ENCODE assay signal across 8 cellular contexts in genomic region chr12:109093022-109093918, GRCh38. TPM values are rescaled to one million over a fixed set of nuclear protein-coding genes. Genes with fewer than 3 reads are reported as not detected.
DNase-seq lines count a peak whose midpoint lies in the region; ATAC-seq lines count a peak whose summit lies in the region.

TSS of gene ALKBH2 (minus strand) at chr12:109093472. CDS start at chr12:109092786, 686 bp downstream.

- H3K4ac ChIP-seq in mesenchymal stem cell (ENCODE audit: low read depth in 1 of 2, low read length in 2 of 2), result peak within 1 kb of the TSS; percentile 1 to 93

- H4K91ac ChIP-seq in mesenchymal stem cell (ENCODE audit: low read length), result peak within 1 kb of the TSS; percentile 0

- peak; percentile 58 for ATAC-seq in GM19467 (IDR thresholded peaks at IDR 0.05; ENCODE audit: unreplicated experiment)

- 22% methylated on average over 44 of the region's 45 CpGs for WGBS in mesenchymal stem cell

- peaks cover 6% of the 10 kb centered on the region for H3K36me3 ChIP-seq in effector memory CD4-positive, alpha-beta T cell (ENCODE audit: control insufficient read depth, insufficient read depth, low read length)
- H3K36me3 ChIP-seq in mesenchymal stem cell (ENCODE audit: control insufficient read depth in 1 of 2, insufficient read depth in 2 of 2, low read depth in 1 of 2, low read length in 2 of 2), result peaks cover 20 to 28% of the 10 kb centered on the region in 2 experiments

- CTCF ChIA-PET in activated CD8-positive, alpha-beta memory T cell treated with anti-CD3 and anti-CD28 coated beads for 36 hours (lab: Charles Lee), result interaction anchor here (0.7 to 1.5 kb wide), 9 partner anchors 24 to 585 kb away, joined by 3 to 7 read pairs (median 3); no protein-coding TSS in a partner anchor

- no peak within 1 kb of the TSS for H3K23ac ChIP-seq in mesenchymal stem cell (ENCODE audit: low read length in 2 of 2)

- H4K8ac ChIP-seq in mesenchymal stem cell (ENCODE audit: low read length), result peak within 1 kb of the TSS; percentile 39

- no peak within 1 kb of the TSS for H2BK15ac ChIP-seq in mesenchymal stem cell (ENCODE audit: low read depth, poor library complexity, severe bottlenecking)

- H3K9me3 ChIP-seq in effector memory CD4-positive, alpha-beta T cell (ENCODE audit: control insufficient read depth, low read length), result no peaks in the 10 kb centered on the region
- no peaks in the 10 kb centered on the region for H3K9me3 ChIP-seq in mesenchymal stem cell (ENCODE audit: control insufficient read depth, low read length)

- peak within 1 kb of the TSS; percentile 8 for H2AK5ac ChIP-seq in mesenchymal stem cell (ENCODE audit: low read length, severe bottlenecking)

- H2BK5ac ChIP-seq in mesenchymal stem cell (ENCODE audit: low read depth, low read length, poor library complexity, severe bottlenecking), result no peak within 1 kb of the TSS

- H3K4me1 ChIP-seq in effector memory CD4-positive, alpha-beta T cell (ENCODE audit: control insufficient read depth, insufficient read depth, low read length, poor library complexity, severe bottlenecking), result peaks cover 16% of the 10 kb centered on the region
- peaks cover 19% of the 10 kb centered on the region for H3K4me1 ChIP-seq in mesenchymal stem cell (ENCODE audit: control insufficient read depth, insufficient read depth, low read depth, low read length)

- peak within 1 kb of the TSS in 1 of 2 experiments; percentile 48 for H3K14ac ChIP-seq in mesenchymal stem cell (ENCODE audit: low read length in 2 of 2)

- peak within 1 kb of the TSS; percentile 59 for H3K4me3 ChIP-seq in effector memory CD4-positive, alpha-beta T cell (ENCODE audit: insufficient read depth, low read depth, low read length, poor library complexity, severe bottlenecking)
- H3K4me3 ChIP-seq in mesenchymal stem cell (ENCODE audit: insufficient read depth in 1 of 2, low read depth in 1 of 2, low read length in 2 of 2), result peak within 1 kb of the TSS; percentile 63 to 95

- H3K79me1 ChIP-seq in mesenchymal stem cell (replicated peaks; ENCODE audit: low read length, poor library complexity, severe bottlenecking), result peaks cover 17% of the 10 kb centered on the region

- H2BK12ac ChIP-seq in mesenchymal stem cell (ENCODE audit: low read length in 2 of 2), result peak within 1 kb of the TSS in 1 of 2 experiments; percentile 29

- H3K27me3 ChIP-seq in effector memory CD4-positive, alpha-beta T cell (replicated peaks; ENCODE audit: control insufficient read depth, insufficient read depth, low read length, poor library complexity, severe bottlenecking), result no peaks in the 10 kb centered on the region
- no peaks in the 10 kb centered on the region for H3K27me3 ChIP-seq in mesenchymal stem cell (ENCODE audit: control insufficient read depth in 1 of 2, insufficient read depth in 1 of 2, low read length in 2 of 2)

- peak within 1 kb of the TSS; percentile 38 for H3K4me2 ChIP-seq in mesenchymal stem cell (ENCODE audit: low read length, poor library complexity, severe bottlenecking)

- H3K27ac ChIP-seq in effector memory CD4-positive, alpha-beta T cell (ENCODE audit: insufficient read depth, low read length, poor library complexity, severe bottlenecking), result peak within 1 kb of the TSS; percentile 56
- H3K27ac ChIP-seq in mesenchymal stem cell (ENCODE audit: low read length, poor library complexity, severe bottlenecking), result no peak within 1 kb of the TSS

- H2AFZ ChIP-seq in mesenchymal stem cell (ENCODE audit: low read depth, low read length), result peak within 1 kb of the TSS; percentile 99

- H3K18ac ChIP-seq in mesenchymal stem cell (ENCODE audit: low read depth in 1 of 2, low read length in 2 of 2), result peak within 1 kb of the TSS; percentile 67 to 93

- H3K9ac ChIP-seq in mesenchymal stem cell (ENCODE audit: low read length), result peak within 1 kb of the TSS; percentile 91

- no peak within 1 kb of the TSS for H2BK120ac ChIP-seq in mesenchymal stem cell (ENCODE audit: low read depth, low read length)

- POLR2A ChIA-PET in activated CD8-positive, alpha-beta memory T cell treated with anti-CD3 and anti-CD28 coated beads for 36 hours (lab: Charles Lee), result interaction anchor here (0.6 to 0.9 kb wide), 3 partner anchors 38 to 533 kb away, joined by 3 read pairs; no protein-coding TSS in a partner anchor

- DNase-seq in COLO668 (lab: John Stamatoyannopoulos, UW; ENCODE audit: unreplicated experiment) (peak; percentile 97), HT-29 (ENCODE audit: low spot score) (peak; percentile 97), mesenchymal stem cell (peak; percentile 87)
- peak; percentile 85 for DNase-seq in NK-92 treated with Interleukin-12 subunit alpha and Interleukin-12 subunit beta, amount 100 ng/mL, for 24 hours (lab: John Stamatoyannopoulos, UW)
- DNase-seq in effector memory CD4-positive, alpha-beta T cell, result peak; percentile 91 to 92 (median 92)
- DNase-seq in stimulated activated CD8-positive, alpha-beta memory T cell treated with anti-CD3 and anti-CD28 coated beads, Interleukin-12 subunit alpha, Interleukin-12 subunit beta, amount 100 ng/mL, for 4 hours (ENCODE audit: low read depth), result peak; percentile 91

RNA-seq across cellular contexts. Expression of gene ALKBH2, which starts in this region (rescaled TPM):
- 41.0 and 44.7 TPM in 2 replicates for total RNA-seq in HT-29 (2014; rRNA removed; shearing (Covaris generic))
- total RNA-seq in activated CD8-positive, alpha-beta memory T cell treated with anti-CD3 and anti-CD28 coated beads for 36 hours, result 10 to 100 TPM; 40.1 to 42.3 TPM
- 5.5 TPM for polyA plus RNA-seq in mesenchymal stem cell (2013, experiment 1 of 2)
- 7.0 TPM for polyA plus RNA-seq in mesenchymal stem cell (2013, experiment 2 of 2)
